13 cellular contexts compared by ENCODE assay signal in the genomic region with DNA sequence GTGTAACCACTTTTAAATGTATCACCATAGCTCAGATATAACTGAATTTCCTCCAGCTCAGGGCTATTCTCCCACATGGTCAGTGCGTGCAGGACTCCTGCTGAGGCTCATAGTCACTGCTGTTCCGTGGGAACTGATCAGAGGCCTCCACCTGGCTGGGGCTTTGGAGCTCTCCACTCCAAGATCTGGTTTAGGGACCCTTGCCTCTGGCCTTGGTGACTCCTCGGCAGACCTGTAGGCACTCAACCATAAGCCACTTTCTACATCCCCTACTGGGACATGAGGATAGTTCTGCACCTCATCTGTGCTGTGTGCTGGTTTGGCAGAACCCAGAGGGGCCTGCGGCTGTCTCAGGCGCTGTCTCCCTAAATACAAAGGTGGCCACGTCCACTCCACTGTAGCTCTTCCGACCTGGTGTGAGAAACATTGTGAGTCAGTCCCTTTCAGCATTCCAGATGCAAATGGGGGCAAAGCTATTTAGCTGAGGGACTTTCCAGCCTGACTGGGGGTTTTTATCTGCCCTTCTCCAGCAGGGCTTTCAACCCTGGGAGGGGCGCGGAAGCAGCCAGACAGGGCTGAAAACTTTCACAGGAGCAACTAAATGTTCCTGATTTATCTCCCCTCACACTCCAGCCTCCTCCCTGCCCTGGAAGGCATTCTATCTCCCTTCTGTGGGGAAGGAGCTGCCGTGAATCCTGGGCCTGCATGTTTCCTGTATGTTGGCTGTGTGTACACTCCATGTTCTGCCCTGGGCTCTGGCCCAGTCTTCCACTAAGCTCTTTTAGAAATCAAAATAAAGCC.
DNase-seq lines count a peak whose midpoint lies in the region; ATAC-seq and TF ChIP-seq lines count a peak whose summit lies in the region.
"Had no signal": no experiment of that assay in that cellular context is flagged by ENCODE, and none has a peak within 500 bp of the region (broad histone marks: within the 10 kb centered on the region; RNA-seq: fewer than 3 reads in every experiment).

No MANE protein-coding gene starts in this region.

- H3K4me1 ChIP-seq in ES-I3 (ENCODE audit: insufficient read depth, low read length) = peaks cover 30% of the 10 kb centered on the region
- H3K4me1 ChIP-seq: upper lobe of left lung had no signal

- in situ Hi-C loops in astrocyte of the spinal cord (cut with HindIII; ENCODE audit: low sequenced_read_pairs) = no loop called here

- intact Hi-C loops in left colon (cut with DNase I, micrococcal nuclease) = no loop called here

- no peaks in the 10 kb centered on the region for H3K36me3 ChIP-seq in ES-I3 (ENCODE audit: insufficient read depth, low read length)
- H3K36me3 ChIP-seq: upper lobe of left lung had no signal

- no peaks in the 10 kb centered on the region for H3K9me3 ChIP-seq in ES-I3 (ENCODE audit: control insufficient read depth, insufficient read depth, low read length)
- H3K9me3 ChIP-seq: upper lobe of left lung had no signal

- peak; percentile 33 for DNase-seq in astrocyte of the spinal cord (ENCODE audit: low read depth, low spot score)
- peak; percentile 32 for DNase-seq in left kidney (ENCODE audit: low read depth, low spot score)
- no peak for DNase-seq in NCI-H1105 (lab: John Stamatoyannopoulos, UW)
- no peak for DNase-seq in left colon
- no peak for DNase-seq in RKO (ENCODE audit: low spot score)
- DNase-seq in LoVo (ENCODE audit: low spot score) = no peak
- DNase-seq: C1 segment of cervical spinal cord; effector memory CD4-positive, alpha-beta T cell; NCI-H1417; NK-92 treated with Interleukin-12 subunit alpha and Interleukin-12 subunit beta, amount 100 ng/mL, for 24 hours; upper lobe of left lung had no signal

- TF ChIP-seq CTCF in astrocyte of the spinal cord (IDR thresholded peaks at IDR 0.05; ENCODE audit: low read depth, low read length) = no peak

- H3K4me3 ChIP-seq in astrocyte of the spinal cord (ENCODE audit: low read depth, low read length) = no peak overlapping the region
- H3K4me3 ChIP-seq: upper lobe of left lung had no signal

- ATAC-seq in HG02798 (IDR thresholded peaks at IDR 0.05; ENCODE audit: poor library complexity, unreplicated experiment) (peak; percentile 77), left colon (no peak)

- H3K9ac ChIP-seq in ES-I3 (ENCODE audit: low read depth, low read length) = peak overlapping the region; percentile 49; the same call in 1 of the 2 replicates

Comparison
In these comparisons a context has a peak if more than half of its experiments do, and no peak if none do; other contexts are left out.
1. DNase-seq: peak in astrocyte of the spinal cord (single experiment) and left kidney (single experiment); none in NCI-H1105 (single experiment), left colon (0 of 2), RKO (single experiment) and LoVo (single experiment).